ENCODE assay signal across 2 cellular contexts in the genomic region with DNA sequence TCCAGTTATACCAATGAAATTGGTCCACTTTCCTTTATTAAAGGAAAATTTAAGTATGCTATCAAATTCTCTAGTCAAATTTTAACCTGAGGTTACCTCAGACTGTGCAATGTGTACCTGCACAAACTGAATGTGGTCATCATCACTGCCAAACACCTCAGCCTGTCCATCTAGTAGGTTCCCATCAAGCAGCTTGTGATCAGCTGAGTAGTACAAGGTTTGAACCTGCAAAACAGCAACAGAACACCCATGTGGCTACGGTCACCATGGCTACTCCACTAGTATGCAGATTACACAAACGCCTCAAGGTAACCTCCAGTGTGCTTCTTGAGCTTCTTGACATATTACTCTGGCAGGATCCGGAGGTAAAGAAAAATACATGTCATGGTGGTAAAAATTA.
TF ChIP-seq lines count a peak whose summit lies in the region.

No MANE protein-coding gene starts in this region.

TF ChIP-seq in WTC11, 78 proteins besides CTCF, POLR2A, EP300 and RAD21:
- TF ChIP-seq HMGA2 (CRISPR knock-in tag; IDR thresholded peaks at IDR 0.05) (no peak), SMAD3 (CRISPR knock-in tag; IDR thresholded peaks at IDR 0.05; ENCODE audit: borderline replicate concordance) (no peak), FOXP1 (CRISPR knock-in tag; IDR thresholded peaks at IDR 0.05; ENCODE audit: borderline replicate concordance) (no peak), TEAD1 (CRISPR knock-in tag; IDR thresholded peaks at IDR 0.05) (no peak)
- TF ChIP-seq, protein P1, sequence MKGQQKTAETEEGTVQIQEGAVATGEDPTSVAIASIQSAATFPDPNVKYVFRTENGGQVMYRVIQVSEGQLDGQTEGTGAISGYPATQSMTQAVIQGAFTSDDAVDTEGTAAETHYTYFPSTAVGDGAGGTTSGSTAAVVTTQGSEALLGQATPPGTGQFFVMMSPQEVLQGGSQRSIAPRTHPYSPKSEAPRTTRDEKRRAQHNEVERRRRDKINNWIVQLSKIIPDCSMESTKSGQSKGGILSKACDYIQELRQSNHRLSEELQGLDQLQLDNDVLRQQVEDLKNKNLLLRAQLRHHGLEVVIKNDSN (CRISPR knock-in tag; IDR thresholded peaks at IDR 0.05), result no peak
- TF ChIP-seq, protein P2, sequence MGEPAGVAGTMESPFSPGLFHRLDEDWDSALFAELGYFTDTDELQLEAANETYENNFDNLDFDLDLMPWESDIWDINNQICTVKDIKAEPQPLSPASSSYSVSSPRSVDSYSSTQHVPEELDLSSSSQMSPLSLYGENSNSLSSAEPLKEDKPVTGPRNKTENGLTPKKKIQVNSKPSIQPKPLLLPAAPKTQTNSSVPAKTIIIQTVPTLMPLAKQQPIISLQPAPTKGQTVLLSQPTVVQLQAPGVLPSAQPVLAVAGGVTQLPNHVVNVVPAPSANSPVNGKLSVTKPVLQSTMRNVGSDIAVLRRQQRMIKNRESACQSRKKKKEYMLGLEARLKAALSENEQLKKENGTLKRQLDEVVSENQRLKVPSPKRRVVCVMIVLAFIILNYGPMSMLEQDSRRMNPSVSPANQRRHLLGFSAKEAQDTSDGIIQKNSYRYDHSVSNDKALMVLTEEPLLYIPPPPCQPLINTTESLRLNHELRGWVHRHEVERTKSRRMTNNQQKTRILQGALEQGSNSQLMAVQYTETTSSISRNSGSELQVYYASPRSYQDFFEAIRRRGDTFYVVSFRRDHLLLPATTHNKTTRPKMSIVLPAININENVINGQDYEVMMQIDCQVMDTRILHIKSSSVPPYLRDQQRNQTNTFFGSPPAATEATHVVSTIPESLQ (CRISPR knock-in tag; IDR thresholded peaks at IDR 0.05), result no peak

TF ChIP-seq in HepG2, 621 proteins besides CTCF, POLR2A, EP300 and RAD21:
- TF ChIP-seq TFDP2 (CRISPR knock-in tag; IDR thresholded peaks at IDR 0.05) (no peak), IKZF5 (CRISPR knock-in tag; IDR thresholded peaks at IDR 0.05) (no peak), RBM22 (optimal IDR thresholded peaks at IDR 0.05; ENCODE audit: low read length) (peak; percentile 60)
